1 cellular context compared by ENCODE assay signal in genomic region chr14:63155511-63156189, GRCh38.
TF ChIP-seq lines count a peak whose summit lies in the region.

No MANE protein-coding gene starts in this region.

TF ChIP-seq in endothelial cell of umbilical vein, 7 proteins besides CTCF, POLR2A, EP300 and RAD21:
- TF ChIP-seq POLR2AphosphoS5 (IDR thresholded peaks at IDR 0.05; ENCODE audit: insufficient read depth, low read depth, low read length) (peak; percentile 25), GATA2 (IDR thresholded peaks at IDR 0.05; ENCODE audit: insufficient read depth, insufficient read length, low read depth, low read length) (no peak), EZH2 (IDR thresholded peaks at IDR 0.05; ENCODE audit: borderline replicate concordance, low read depth, low read length, severe bottlenecking) (no peak), MAX (IDR thresholded peaks at IDR 0.05; ENCODE audit: insufficient read depth, insufficient read length) (no peak), JUN (IDR thresholded peaks at IDR 0.05; ENCODE audit: borderline replicate concordance, insufficient read depth, insufficient read length, low read depth) (peak; percentile 64), MYC (IDR thresholded peaks at IDR 0.05; ENCODE audit: low read depth, low read length) (peak; percentile 25), FOS (IDR thresholded peaks at IDR 0.05; ENCODE audit: borderline replicate concordance, insufficient read depth, low read length) (peak; percentile 74)
